Comparison of ENCODE assay signal across 8 cellular contexts in genomic region chr6:143027058-143027457, GRCh38. TPM values are rescaled to one million over a fixed set of nuclear protein-coding genes. Genes with fewer than 3 reads are reported as not detected.
DNase-seq lines count a peak whose midpoint lies in the region; ATAC-seq, FAIRE-seq and TF ChIP-seq lines count a peak whose summit lies in the region.

No MANE protein-coding gene starts in this region.

- no peaks in the 10 kb centered on the region for H3K27me3 Mint-ChIP-seq in MCF 10A (ENCODE audit: insufficient read depth, unreplicated experiment)

- TF ChIP-seq POLR2A in HepG2 (IDR thresholded peaks at IDR 0.05; ENCODE audit: insufficient read depth in 1 of 2, low read depth in 2 of 2, low read length in 2 of 2) = no peak

- WGBS in HepG2 (ENCODE audit: low lambda C conversion rate) = 35% methylated on average over 5 of the region's 5 CpGs

- TF ChIP-seq EP300 in HepG2 (IDR thresholded peaks at IDR 0.05; ENCODE audit: low read depth in 2 of 2, low read length in 2 of 2) (no peak), HepG2 (CRISPR knock-in tag; IDR thresholded peaks at IDR 0.05; ENCODE audit: borderline replicate concordance) (no peak)

- DNase-seq in T-helper 9 cell = peak; percentile 27
- peak; percentile 35 for DNase-seq in MCF 10A (ENCODE audit: unreplicated experiment)
- peak; percentile 38 for DNase-seq in HepG2 (ENCODE audit: low spot score)
- DNase-seq in stimulated activated CD8-positive, alpha-beta memory T cell treated with anti-CD3 and anti-CD28 coated beads, Interleukin-15, amount 100 ng/mL, for 24 hours (ENCODE audit: low read depth) = peak; percentile 5
- no peak for DNase-seq in NCI-H2227 (lab: John Stamatoyannopoulos, UW; ENCODE audit: unreplicated experiment)

- no peaks in the 10 kb centered on the region for H3K27me3 ChIP-seq in HepG2 (ENCODE audit: control insufficient read depth in 1 of 2, insufficient read depth in 2 of 2, low read length in 2 of 2)

- ATAC-seq in GM21390 (IDR thresholded peaks at IDR 0.05; ENCODE audit: unreplicated experiment) (peak; percentile 64), HepG2 (peak; percentile 87), GM18870 (IDR thresholded peaks at IDR 0.05; ENCODE audit: unreplicated experiment) (no peak)

- intact Hi-C loops in MCF 10A (cut with micrococcal nuclease) = loop anchor here (2.0 kb wide), 1 partner anchor 334 kb away; no protein-coding TSS in a partner anchor
- intact Hi-C loops in HepG2 (cut with micrococcal nuclease; ENCODE audit: unreplicated experiment) = loop anchor here (1.0 to 10.0 kb wide), 6 partner anchors 80 to 552 kb away; partner anchors contain the start of gene HIVEP2

- in situ Hi-C loops in HepG2 (cut with HindIII; ENCODE audit: extremely low pct_ligation_motif_present, low pct_unique_long_range_greater_than_20kb) = no loop called here

- FAIRE-seq in HepG2 (lab: Jason Lieb, UNC) = no peak

- POLR2A ChIA-PET in MCF 10A (lab: Yijun Ruan, JAX) (interaction anchor here (0.6 to 2.1 kb wide), 2 partner anchors 10 to 33 kb away, joined by 3 to 8 read pairs; no protein-coding TSS in a partner anchor), HepG2 (lab: Yijun Ruan, JAX) (interaction anchor here (1.2 kb wide), 1 partner anchor 100 kb away, joined by 3 read pairs; no protein-coding TSS in a partner anchor)

- BruUV-seq in MCF 10A (replicated peaks; lab: Mats Ljungman, UMichigan) = no TSS peak
- BruUV-seq in HepG2 (replicated peaks; lab: Mats Ljungman, UMichigan) = no TSS peak

- H3K9ac ChIP-seq in HepG2 (ENCODE audit: insufficient read depth, low read depth, low read length) = no peak overlapping the region

- peaks cover 6% of the 10 kb centered on the region; the same call in 1 of the 2 replicates for H3K4me1 ChIP-seq in HepG2 (ENCODE audit: insufficient read depth, low read length)

- no peaks in the 10 kb centered on the region for H3K4me1 Mint-ChIP-seq in MCF 10A (ENCODE audit: insufficient read depth, unreplicated experiment)

- CTCF ChIA-PET in MCF 10A (lab: Yijun Ruan, JAX) = interaction anchor here (1.0 kb wide), 1 partner anchor 128 kb away, joined by 3 read pairs; no protein-coding TSS in a partner anchor
- CTCF ChIA-PET in HepG2 (lab: Yijun Ruan, JAX; ENCODE audit: low intra/inter-chr PET ratio, low total read pairs) = interaction anchor here (1.6 to 3.8 kb wide), 2 partner anchors 281 to 333 kb away, joined by 7 to 41 read pairs; no protein-coding TSS in a partner anchor

- peaks cover 10% of the 10 kb centered on the region; the same call in 1 of the 2 replicates for H3K9me3 ChIP-seq in HepG2 (ENCODE audit: low read length)

- no peaks in the 10 kb centered on the region for H4K20me1 ChIP-seq in HepG2 (ENCODE audit: insufficient read depth, low read length)

- no peaks in the 10 kb centered on the region for H3K36me3 Mint-ChIP-seq in MCF 10A (ENCODE audit: insufficient read depth, unreplicated experiment)

- no peak overlapping the region for H3K4me2 ChIP-seq in HepG2 (ENCODE audit: low read depth, low read length)

- H3K27ac ChIP-seq in 22Rv1 (no peak overlapping the region), HepG2 (ENCODE audit: extremely low read length, insufficient read depth, low read length) (no peak overlapping the region)

- no peak overlapping the region for H3K4me3 Mint-ChIP-seq in MCF 10A (ENCODE audit: unreplicated experiment)

- H3K79me2 ChIP-seq in HepG2 (ENCODE audit: insufficient read depth, low read length) = no peaks in the 10 kb centered on the region

- peaks cover 4% of the 10 kb centered on the region for H3K9me3 Mint-ChIP-seq in MCF 10A (ENCODE audit: unreplicated experiment)

- no peak overlapping the region for H3K4me3 ChIP-seq in HepG2 (replicated peaks in 1 of 3; ENCODE audit: insufficient read depth in 1 of 3, low read depth in 2 of 3, low read length in 3 of 3)

- H3K36me3 ChIP-seq in HepG2 (replicated peaks in 1 of 2; ENCODE audit: control insufficient read depth in 1 of 2, insufficient read depth in 2 of 2, low read length in 2 of 2) = no peaks in the 10 kb centered on the region

- peak; percentile 85 for TF ChIP-seq RAD21 in HepG2 (CRISPR knock-in tag; IDR thresholded peaks at IDR 0.05)

- TF ChIP-seq CTCF in 22Rv1 (IDR thresholded peaks at IDR 0.05) (peak; percentile 77), MCF 10A (IDR thresholded peaks at IDR 0.05; ENCODE audit: unreplicated experiment) (peak; percentile 11), HepG2 (CRISPR knock-in tag; IDR thresholded peaks at IDR 0.05) (peak; percentile 83)

- H2AFZ ChIP-seq in HepG2 (ENCODE audit: low read length) = no peak overlapping the region

- H3K27ac Mint-ChIP-seq in MCF 10A (ENCODE audit: low read depth, unreplicated experiment) = no peak overlapping the region

TF ChIP-seq in HepG2, 621 proteins besides CTCF, POLR2A, EP300 and RAD21:
- TF ChIP-seq ZMYM4 (CRISPR knock-in tag; IDR thresholded peaks at IDR 0.05) (peak; percentile 45; the same call in 1 of the 2 replicates), PPARG (CRISPR knock-in tag; conservative IDR thresholded peaks at IDR 0.05) (0 out of 2 replicates have a peak, but pooled peaks have one; percentile 22), ZNF20 (CRISPR knock-in tag; IDR thresholded peaks at IDR 0.05) (no peak), ZNF232 (CRISPR knock-in tag; IDR thresholded peaks at IDR 0.05; ENCODE audit: borderline replicate concordance) (0 out of 2 replicates have a peak, but pooled peaks have one; percentile 43), TEAD3 (CRISPR knock-in tag; optimal IDR thresholded peaks at IDR 0.05; ENCODE audit: borderline replicate concordance) (peak; percentile 15), KLF16 (CRISPR knock-in tag; IDR thresholded peaks at IDR 0.05) (0 out of 4 replicates have a peak, but pooled peaks of 1 of the 2 experiments have one; percentile 29), SMC3 (IDR thresholded peaks at IDR 0.05; ENCODE audit: low read length) (peak; percentile 95), ZBTB21 (CRISPR knock-in tag; IDR thresholded peaks at IDR 0.05) (no peak), STAG1 (CRISPR knock-in tag; IDR thresholded peaks at IDR 0.05) (peak; percentile 92)

RNA-seq across cellular contexts. Expression of gene AIG1, which starts 33.6 kb away (rescaled TPM):
- 106 and 120 TPM in 2 replicates for total RNA-seq in MCF 10A (2022)
- total RNA-seq in HepG2 (2016; rRNA removed; fragmentation: Illumina TruSeq; extraction: Trizol) = 92.2 and 115 TPM in 2 replicates
- total RNA-seq in HepG2 (2016; cell fraction: cytosol; rRNA removed; fragmentation: Illumina TruSeq; extraction: Trizol; ENCODE audit: low read depth) = 69.0 and 78.3 TPM in 2 replicates
- total RNA-seq in HepG2 (2016; cell fraction: insoluble cytoplasmic fraction; rRNA removed; fragmentation: Illumina TruSeq; extraction: Trizol) = 86.4 and 118 TPM in 2 replicates
- total RNA-seq in HepG2 (2016; cell fraction: membrane; rRNA removed; fragmentation: Illumina TruSeq; extraction: Trizol) = 94.9 and 96.7 TPM in 2 replicates
- total RNA-seq in HepG2 (2016; cell fraction: nucleus; rRNA removed; fragmentation: Illumina TruSeq; extraction: Trizol) = 108 and 110 TPM in 2 replicates
- polyA plus RNA-seq in HepG2 (2011; rRNA removed) = 180 and 197 TPM in 2 replicates
- 168 and 200 TPM in 2 replicates for polyA plus RNA-seq in HepG2 (2011; cell fraction: cytosol; rRNA removed)
- polyA plus RNA-seq in HepG2 (2011; cell fraction: nucleus; rRNA removed) = 65.3 and 74.7 TPM in 2 replicates
- 127 and 143 TPM in 2 replicates for polyA plus RNA-seq in HepG2 (2012)
- polyA plus RNA-seq in HepG2 (2016; cell fraction: cytosol; fragmentation: Illumina TruSeq; extraction: Trizol; ENCODE audit: low read depth) = 95.4 and 123 TPM in 2 replicates
- polyA plus RNA-seq in HepG2 (2016; cell fraction: insoluble cytoplasmic fraction; fragmentation: Illumina TruSeq; extraction: Trizol; ENCODE audit: low read depth) = 91.2 and 101 TPM in 2 replicates
- polyA plus RNA-seq in HepG2 (2016; cell fraction: membrane; fragmentation: Illumina TruSeq; extraction: Trizol; ENCODE audit: low read depth) = 103 and 106 TPM in 2 replicates
- 141 and 147 TPM in 2 replicates for polyA plus RNA-seq in HepG2 (2016; cell fraction: nucleus; fragmentation: Illumina TruSeq; extraction: Trizol; ENCODE audit: insufficient read depth, low read depth)
- 20.3 and 109 TPM in 2 replicates for polyA minus RNA-seq in HepG2 (2011; rRNA and poly(A)+ RNA removed; ENCODE audit: low replicate concordance)
- polyA minus RNA-seq in HepG2 (2011; cell fraction: cytosol; rRNA and poly(A)+ RNA removed) = 67.3 and 76.3 TPM in 2 replicates
- polyA minus RNA-seq in HepG2 (2011; cell fraction: nucleus; rRNA and poly(A)+ RNA removed) = 156 and 160 TPM in 2 replicates

Comparison
In these comparisons a context has a peak if more than half of its experiments do, and no peak if none do; other contexts are left out.
1. CTCF ChIP-seq: peak in every context shown above with its lines; median percentile 83 in HepG2; 77 in 22Rv1; 11 in MCF 10A.